Comparison of ENCODE assay signal across 20 cellular contexts in genomic region chr14:101226265-101226602, GRCh38.
DNase-seq lines count a peak whose midpoint lies in the region; ATAC-seq and TF ChIP-seq lines count a peak whose summit lies in the region.
"Had no signal": no experiment of that assay in that cellular context is flagged by ENCODE, and none has a peak within 500 bp of the region (broad histone marks: within the 10 kb centered on the region; RNA-seq: fewer than 3 reads in every experiment).

No MANE protein-coding gene starts in this region.

- peaks cover 2% of the 10 kb centered on the region for H3K36me3 Mint-ChIP-seq in neural crest cell (ENCODE audit: low read depth)
- H3K36me3 Mint-ChIP-seq: CD14-positive monocyte had no signal

- peak overlapping the region; percentile 69 for H2AFZ ChIP-seq in DND-41 (ENCODE audit: low read depth, low read length)
- H2AFZ ChIP-seq in hepatocyte, result no peak overlapping the region
- H2AFZ ChIP-seq: GM23248 had no signal

- peak overlapping the region; percentile 52 to 93 (median 81); a peak in 21 of 22 replicates for H3K4me2 ChIP-seq in BLaER1 treated with 17β-estradiol and CSF1 and Interleukin-3, amounts not matched to agents 10 nM and 100 nM
- H3K4me2 ChIP-seq in DND-41 (ENCODE audit: insufficient read depth, low read length) (peak overlapping the region; percentile 61), hepatocyte (no peak overlapping the region)

- peak overlapping the region in 5 of 11 experiments; percentile 21 to 53 (median 34); a peak in 8 of 22 replicates for H3K9ac ChIP-seq in BLaER1 treated with 17β-estradiol and CSF1 and Interleukin-3, amounts not matched to agents 10 nM and 100 nM
- peak overlapping the region; percentile 62 for H3K9ac ChIP-seq in DND-41 (ENCODE audit: low read depth, low read length)
- H3K9ac ChIP-seq: GM23248 had no signal

- H3K9me3 ChIP-seq in BLaER1 treated with 17β-estradiol and CSF1 and Interleukin-3, amounts not matched to agents 10 nM and 100 nM (replicated peaks in 1 of 11), result peaks cover 0 to 7% (median 0%) of the 10 kb centered on the region in 11 experiments; a peak in 1 of 22 replicates
- H3K9me3 ChIP-seq in DND-41 (ENCODE audit: insufficient read depth, low read length, severe bottlenecking) (no peaks in the 10 kb centered on the region), hepatocyte (ENCODE audit: low read depth) (no peaks in the 10 kb centered on the region), testis (no peaks in the 10 kb centered on the region)
- H3K9me3 ChIP-seq: SJSA1 had no signal

- no peaks in the 10 kb centered on the region for H3K27me3 ChIP-seq in BLaER1 treated with 17β-estradiol and CSF1 and Interleukin-3, amounts not matched to agents 10 nM and 100 nM
- H3K27me3 ChIP-seq in DND-41 (ENCODE audit: insufficient read depth, low read length, poor library complexity) (no peaks in the 10 kb centered on the region), hepatocyte (no peaks in the 10 kb centered on the region), testis (no peaks in the 10 kb centered on the region)
- H3K27me3 ChIP-seq: SJSA1 had no signal

- H3K9me2 ChIP-seq in hepatocyte (replicated peaks; ENCODE audit: insufficient read depth), result no peaks in the 10 kb centered on the region

- ATAC-seq in DND-41 (ENCODE audit: insufficient read depth, low read depth) (no peak), HG03159 (IDR thresholded peaks at IDR 0.05; ENCODE audit: unreplicated experiment) (no peak)
- ATAC-seq: HCT116, Panc1 had no signal

- H3K4me3 Mint-ChIP-seq in neural crest cell, result no peak overlapping the region
- H3K4me3 Mint-ChIP-seq: CD14-positive monocyte had no signal

- no peaks in the 10 kb centered on the region for H3K79me2 ChIP-seq in DND-41 (ENCODE audit: insufficient read depth, low read length)
- H3K79me2 ChIP-seq in hepatocyte, result no peaks in the 10 kb centered on the region

- no peak for TF ChIP-seq POLR2A in testis (IDR thresholded peaks at IDR 0.05)

- no peak overlapping the region for H3K4me3 ChIP-seq in BLaER1 treated with 17β-estradiol and CSF1 and Interleukin-3, amounts not matched to agents 10 nM and 100 nM
- peak overlapping the region in 1 of 2 experiments; percentile 48; a peak in 2 of 4 replicates for H3K4me3 ChIP-seq in DND-41 (ENCODE audit: low read depth in 1 of 2, low read length in 2 of 2)
- no peak overlapping the region for H3K4me3 ChIP-seq in hepatocyte
- H3K4me3 ChIP-seq in testis, result no peak overlapping the region
- H3K4me3 ChIP-seq: GM23248, K562, SJSA1 had no signal

- intact Hi-C loops in testis (cut with DNase I; ENCODE audit: low total_unique reads), result no loop called here

- DNase-seq in DND-41 (no peak), hepatocyte (ENCODE audit: low spot score) (no peak), neural crest cell (ENCODE audit: low read depth, low spot score) (no peak), testis (no peak), activated T-cell treated with anti-CD3 and anti-CD28 coated beads for 4 hours (no peak)
- DNase-seq: ACHN, COR-L47, GDM1, GM23248, NCI-H1105, NCI-H2081, NCI-H2171 treated with DMSO at 0.1 percent for 48 hours, NCI-H446 treated with DMSO at 0.1 percent for 48 hours had no signal

- H4K20me1 ChIP-seq in BLaER1 treated with 17β-estradiol and CSF1 and Interleukin-3, amounts not matched to agents 10 nM and 100 nM, result peaks cover 0 to 6% (median 0%) of the 10 kb centered on the region in 11 experiments; a peak in 2 of 22 replicates
- no peaks in the 10 kb centered on the region for H4K20me1 ChIP-seq in DND-41 (ENCODE audit: insufficient read depth, low read length)
- H4K20me1 ChIP-seq in hepatocyte (ENCODE audit: insufficient read depth, poor library complexity, severe bottlenecking), result no peaks in the 10 kb centered on the region

- peaks cover 60% of the 10 kb centered on the region for H3K4me1 Mint-ChIP-seq in neural crest cell
- H3K4me1 Mint-ChIP-seq: CD14-positive monocyte had no signal

- H3K9me3 Mint-ChIP-seq in neural crest cell, result no peaks in the 10 kb centered on the region

- H3K36me3 ChIP-seq in BLaER1 treated with 17β-estradiol and CSF1 and Interleukin-3, amounts not matched to agents 10 nM and 100 nM, result no peaks in the 10 kb centered on the region
- no peaks in the 10 kb centered on the region for H3K36me3 ChIP-seq in DND-41 (ENCODE audit: insufficient read depth, low read length)
- H3K36me3 ChIP-seq in hepatocyte (replicated peaks; ENCODE audit: insufficient read depth, low read depth), result no peaks in the 10 kb centered on the region
- H3K36me3 ChIP-seq in testis (ENCODE audit: low read depth, missing control alignments), result no peaks in the 10 kb centered on the region
- H3K36me3 ChIP-seq: SJSA1 had no signal

- peaks cover 17 to 44% (median 26%) of the 10 kb centered on the region in 10 experiments for H3K4me1 ChIP-seq in BLaER1 treated with 17β-estradiol and CSF1 and Interleukin-3, amounts not matched to agents 10 nM and 100 nM
- H3K4me1 ChIP-seq in DND-41 (ENCODE audit: insufficient read depth, low read length) (peaks cover 55% of the 10 kb centered on the region), hepatocyte (ENCODE audit: insufficient read depth) (peaks cover 39% of the 10 kb centered on the region), testis (peaks cover 24% of the 10 kb centered on the region)
- H3K4me1 ChIP-seq: SJSA1 had no signal

- no peaks in the 10 kb centered on the region for H3K27me3 Mint-ChIP-seq in neural crest cell (ENCODE audit: low read depth)

- TF ChIP-seq CTCF in DND-41 (IDR thresholded peaks at IDR 0.05; ENCODE audit: borderline replicate concordance, extremely low read depth, low read length, poor library complexity, severe bottlenecking) (no peak), hepatocyte (IDR thresholded peaks at IDR 0.05; ENCODE audit: poor library complexity) (no peak), neural crest cell (conservative IDR thresholded peaks at IDR 0.05) (no peak), testis (IDR thresholded peaks at IDR 0.05) (no peak)

- WGBS in hepatocyte (ENCODE audit: low lambda C conversion rate, missing lambda C conversion rate), result 89% methylated on average over 3 of the region's 4 CpGs
- whole genome bisulfite sequencing in testis, 2 donors, result 72 to 90% methylated on average over 2 to 4 of the region's 4 CpGs

- peak overlapping the region; percentile 94 for H3K27ac Mint-ChIP-seq in neural crest cell (ENCODE audit: unreplicated experiment)
- H3K27ac Mint-ChIP-seq: CD14-positive monocyte had no signal

- H3K27ac ChIP-seq in BLaER1 treated with 17β-estradiol and CSF1 and Interleukin-3, amounts not matched to agents 10 nM and 100 nM, result peak overlapping the region in 4 of 11 experiments; percentile 2 to 53 (median 42); a peak in 2 of 22 replicates
- H3K27ac ChIP-seq in DND-41 (ENCODE audit: low read length), result peak overlapping the region; percentile 96
- H3K27ac ChIP-seq in hepatocyte, result peak overlapping the region; percentile 82
- H3K27ac ChIP-seq in testis, result no peak overlapping the region
- H3K27ac ChIP-seq: GM23248, SJSA1 had no signal

Comparison
In these comparisons a context has a peak if more than half of its experiments do, and no peak if none do; other contexts are left out.
1. H3K27ac ChIP-seq: peak in DND-41 (single experiment) and hepatocyte (single experiment); none in testis (0 of 2).